Comparison of ENCODE assay signal across 8 cellular contexts in the genomic region with DNA sequence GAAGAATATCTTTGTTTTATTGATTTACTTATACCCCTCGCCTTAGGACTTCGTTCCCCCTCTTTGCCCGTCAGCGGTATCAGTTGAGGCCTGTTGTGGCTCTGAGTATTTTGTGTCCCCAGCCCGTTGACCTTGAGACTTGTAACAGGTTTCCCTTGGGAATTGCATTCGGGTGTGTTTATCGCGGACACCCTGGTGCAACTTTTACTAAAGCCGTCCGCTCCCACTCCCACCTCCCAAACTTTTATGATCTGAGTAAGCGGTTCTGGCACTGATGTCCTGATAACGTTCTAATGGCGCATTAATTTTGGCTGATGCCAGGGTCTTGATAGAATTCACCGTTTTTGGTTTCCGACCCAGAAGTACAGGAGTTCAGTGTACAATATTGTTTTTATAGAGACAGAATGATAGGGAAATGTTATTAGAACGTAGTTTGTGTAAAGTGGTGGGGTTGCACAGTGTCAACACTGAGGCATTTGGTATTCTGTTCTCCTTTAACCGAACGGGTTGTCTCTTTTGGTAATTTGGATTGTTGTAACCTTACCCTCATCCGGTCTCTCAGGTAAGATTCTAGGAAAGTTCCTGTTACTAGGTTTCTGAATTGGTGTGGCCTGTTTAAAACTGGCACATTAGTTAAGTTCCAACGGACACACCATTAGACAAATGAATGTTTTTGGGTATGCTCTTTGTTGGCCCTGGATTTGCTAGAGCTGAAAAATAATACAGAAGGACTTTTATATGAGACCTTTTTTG. TPM values are rescaled to one million over a fixed set of nuclear protein-coding genes. Genes with fewer than 3 reads are reported as not detected.
DNase-seq lines count a peak whose midpoint lies in the region; ATAC-seq, FAIRE-seq and TF ChIP-seq lines count a peak whose summit lies in the region.

No MANE protein-coding gene starts in this region.

- FAIRE-seq in kidney (lab: Jason Lieb, UNC), result no peak

- no peak for TF ChIP-seq CTCF in kidney (IDR thresholded peaks at IDR 0.05; ENCODE audit: borderline replicate concordance, extremely low read depth, insufficient read depth)

- H3K9me3 ChIP-seq in kidney (ENCODE audit: control insufficient read depth in 1 of 2, low read length in 2 of 2), result no peaks in the 10 kb centered on the region

- peaks cover 25 to 46% of the 10 kb centered on the region in 2 donors for H3K4me1 Mint-ChIP-seq in stimulated activated naive B cell treated with anti-CD40 and anti-IgM and Interleukin-4, amounts not matched to agents 10 μg/mL and 1 μg/mL and 100 μg/mL, for 72 hours

- ATAC-seq in stimulated activated naive B cell treated with anti-CD40 and anti-IgM and Interleukin-4, amounts not matched to agents 10 μg/mL and 1 μg/mL and 100 μg/mL, for 72 hours (replicated peaks), result no peak
- no peak for ATAC-seq in HG02759 (IDR thresholded peaks at IDR 0.05; ENCODE audit: unreplicated experiment)
- ATAC-seq in HG03439 (IDR thresholded peaks at IDR 0.05; ENCODE audit: unreplicated experiment), result no peak

- H3K36me3 ChIP-seq in kidney (ENCODE audit: control insufficient read depth in 1 of 2, insufficient read depth in 2 of 2, low read length in 2 of 2), result peaks cover 13 to 27% of the 10 kb centered on the region in 2 donors

- H3K4me3 Mint-ChIP-seq in stimulated activated naive B cell treated with anti-CD40 and anti-IgM and Interleukin-4, amounts not matched to agents 10 μg/mL and 1 μg/mL and 100 μg/mL, for 72 hours, result peak overlapping the region; percentile 97 to 99

- peak overlapping the region; percentile 96 for H3K27ac Mint-ChIP-seq in stimulated activated naive B cell treated with anti-CD40 and anti-IgM and Interleukin-4, amounts not matched to agents 10 μg/mL and 1 μg/mL and 100 μg/mL, for 72 hours

- H3K36me3 Mint-ChIP-seq in stimulated activated naive B cell treated with anti-CD40 and anti-IgM and Interleukin-4, amounts not matched to agents 10 μg/mL and 1 μg/mL and 100 μg/mL, for 72 hours, result peaks cover 29 to 41% of the 10 kb centered on the region in 2 donors

- no peaks in the 10 kb centered on the region for H3K9me3 Mint-ChIP-seq in stimulated activated naive B cell treated with anti-CD40 and anti-IgM and Interleukin-4, amounts not matched to agents 10 μg/mL and 1 μg/mL and 100 μg/mL, for 72 hours

- in situ Hi-C loops in T47D (cut with HindIII; ENCODE audit: low pct_unique_long_range_greater_than_20kb, low sequenced_read_pairs), result no loop called here

- peak overlapping the region; percentile 90 to 96 for H3K27ac ChIP-seq in kidney (ENCODE audit: low read depth in 2 of 2, low read length in 2 of 2)

- intact Hi-C loops in kidney (cut with DNase I), result no loop called here

- DNase-seq in NCI-H1092 treated with DMSO at 0.1 percent for 48 hours (lab: John Stamatoyannopoulos, UW), result peak; percentile 17
- no peak for DNase-seq in NCI-H1092 (lab: John Stamatoyannopoulos, UW)
- peak; percentile 45 for DNase-seq in NAMALWA (ENCODE audit: low spot score)
- DNase-seq in T47D (ENCODE audit: low read depth in 1 of 2, low spot score in 1 of 2), result peak; percentile 6 to 18
- DNase-seq in kidney, result no peak
- no peak for DNase-seq in stimulated activated naive B cell treated with anti-CD40 and anti-IgM and Interleukin-4, amounts not matched to agents 10 μg/mL and 1 μg/mL and 100 μg/mL, for 72 hours

- peak overlapping the region; percentile 93 to 99 for H3K4me3 ChIP-seq in kidney (ENCODE audit: low read length in 2 of 2)

- peaks cover 0 to 10% of the 10 kb centered on the region in 2 donors for H3K4me1 ChIP-seq in kidney (ENCODE audit: control insufficient read depth in 1 of 2, insufficient read depth in 1 of 2, low read depth in 1 of 2, low read length in 2 of 2)

- peak overlapping the region; percentile 66 to 98 for H3K9ac ChIP-seq in kidney (ENCODE audit: low read length in 2 of 2)

- H3K27me3 Mint-ChIP-seq in stimulated activated naive B cell treated with anti-CD40 and anti-IgM and Interleukin-4, amounts not matched to agents 10 μg/mL and 1 μg/mL and 100 μg/mL, for 72 hours, result no peaks in the 10 kb centered on the region

RNA-seq across cellular contexts. Expression of a gene that starts 47.8 kb away (rescaled TPM):
- total RNA-seq in kidney, result 0.94 TPM
- not detected for polyA plus RNA-seq in kidney (ENCODE audit: insufficient read depth, low read depth, low replicate concordance)

RNA-seq across cellular contexts. Expression of a gene that starts 48.1 kb away (rescaled TPM):
- total RNA-seq in kidney, result 6.7 TPM
- polyA plus RNA-seq in kidney (ENCODE audit: insufficient read depth, low read depth, low replicate concordance), result 2.3 TPM

RNA-seq across cellular contexts. Expression of a gene that starts 53.5 kb away (rescaled TPM):
- 171 TPM for total RNA-seq in kidney
- 85.5 TPM for polyA plus RNA-seq in kidney (ENCODE audit: insufficient read depth, low read depth, low replicate concordance)

RNA-seq across cellular contexts. Expression of a gene that starts 54.0 kb away (rescaled TPM):
- total RNA-seq in kidney, result not detected
- polyA plus RNA-seq in kidney (ENCODE audit: insufficient read depth, low read depth, low replicate concordance), result not detected

Comparison
In these comparisons a context has a peak if more than half of its experiments do, and no peak if none do; other contexts are left out.
1. DNase-seq: peak in NCI-H1092 treated with DMSO at 0.1 percent for 48 hours (single experiment), NAMALWA (single experiment) and T47D (2 of 2); none in NCI-H1092 (single experiment), kidney (single experiment) and stimulated activated naive B cell treated with anti-CD40 and anti-IgM and Interleukin-4, amounts not matched to agents 10 μg/mL and 1 μg/mL and 100 μg/mL, for 72 hours (single experiment).